ENCODE assay signal across 11 cellular contexts in the genomic region with DNA sequence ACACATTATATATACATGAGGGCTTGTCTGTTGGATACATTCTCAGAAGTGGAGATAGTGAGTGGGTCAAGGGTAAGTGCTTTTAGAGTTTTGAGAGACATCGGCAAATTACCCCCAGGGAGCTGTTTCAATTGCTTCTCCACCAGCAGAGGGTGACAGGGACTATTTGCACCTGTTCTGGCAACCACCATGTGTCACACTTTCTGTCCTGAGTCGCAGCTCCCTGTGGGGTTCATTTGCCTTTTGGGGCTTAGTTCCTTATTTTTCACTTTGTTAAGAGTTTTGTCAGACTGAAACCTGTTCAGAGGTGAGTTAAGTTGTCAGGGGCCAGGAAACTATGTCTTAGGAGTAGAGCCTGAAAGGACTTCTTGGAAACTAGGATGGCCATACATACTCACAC. TPM values are rescaled to one million over a fixed set of nuclear protein-coding genes. Genes with fewer than 3 reads are reported as not detected.
DNase-seq lines count a peak whose midpoint lies in the region; ATAC-seq lines count a peak whose summit lies in the region.
"Had no signal": no experiment of that assay in that cellular context is flagged by ENCODE, and none has a peak within 500 bp of the region (broad histone marks: within the 10 kb centered on the region; RNA-seq: fewer than 3 reads in every experiment).

No MANE protein-coding gene starts in this region.

- no peak for ATAC-seq in activated CD4-positive, alpha-beta T cell treated with anti-CD3 and anti-CD28 coated beads for 36 hours
- ATAC-seq in GM21576 (IDR thresholded peaks at IDR 0.05; ENCODE audit: unreplicated experiment) (peak; percentile 98), HG03378 (IDR thresholded peaks at IDR 0.05; ENCODE audit: unreplicated experiment) (peak; percentile 97), naive B cell (ENCODE audit: low read depth in 2 of 2) (peak; percentile 98 to 99)

- DNase-seq in activated CD4-positive, alpha-beta T cell treated with anti-CD3 and anti-CD28 coated beads for 36 hours: peak; percentile 37
- DNase-seq in activated CD4-positive, alpha-beta T cell treated with anti-CD3 and anti-CD28 coated beads, Interleukin-2, amount 50 U/mL, for 1 hour: no peak
- DNase-seq in naive B cell (peak; percentile 47), GM03348 (ENCODE audit: low spot score) (no peak), dedifferentiated amniotic fluid mesenchymal stem cell (ENCODE audit: extremely low spot score) (no peak), NOMO-1 treated with dmso at 0.1 percent for 144 hours (lab: John Stamatoyannopoulos, UW; ENCODE audit: unreplicated experiment) (no peak)
- DNase-seq: activated CD4-positive, alpha-beta T cell treated with anti-CD3 and anti-CD28 coated beads, Interleukin-2, amount 50 U/mL, for 4 hours; GOT3; NCI-H748 treated with DMSO at 0.1 percent for 48 hours had no signal

- H3K36me3 Mint-ChIP-seq in activated CD4-positive, alpha-beta T cell treated with anti-CD3 and anti-CD28 coated beads for 36 hours (ENCODE audit: low read depth): no peaks in the 10 kb centered on the region
- no peaks in the 10 kb centered on the region for H3K36me3 Mint-ChIP-seq in naive B cell

- no peak overlapping the region for H3K27ac Mint-ChIP-seq in activated CD4-positive, alpha-beta T cell treated with anti-CD3 and anti-CD28 coated beads for 36 hours
- H3K27ac Mint-ChIP-seq in naive B cell: peak overlapping the region in 2 of 6 donors; percentile 11 to 15

- POLR2A ChIA-PET in activated CD4-positive, alpha-beta T cell treated with anti-CD3 and anti-CD28 coated beads for 36 hours (lab: Charles Lee): interaction anchor here (0.6 kb wide), 1 partner anchor 181 kb away, joined by 3 read pairs; no protein-coding TSS in a partner anchor

- H3K27me3 Mint-ChIP-seq in activated CD4-positive, alpha-beta T cell treated with anti-CD3 and anti-CD28 coated beads for 36 hours: peaks cover 15% of the 10 kb centered on the region
- peaks cover 4 to 30% (median 29%) of the 10 kb centered on the region in 3 donors for H3K27me3 Mint-ChIP-seq in naive B cell

- H3K4me1 Mint-ChIP-seq in activated CD4-positive, alpha-beta T cell treated with anti-CD3 and anti-CD28 coated beads for 36 hours: no peaks in the 10 kb centered on the region
- peaks cover 9 to 16% (median 12%) of the 10 kb centered on the region in 3 donors for H3K4me1 Mint-ChIP-seq in naive B cell

- no peaks in the 10 kb centered on the region for H3K9me3 Mint-ChIP-seq in activated CD4-positive, alpha-beta T cell treated with anti-CD3 and anti-CD28 coated beads for 36 hours (ENCODE audit: low read depth)
- H3K9me3 Mint-ChIP-seq in naive B cell: peaks cover 0 to 5% (median 2%) of the 10 kb centered on the region in 7 donors

- no peak overlapping the region for H3K4me3 Mint-ChIP-seq in activated CD4-positive, alpha-beta T cell treated with anti-CD3 and anti-CD28 coated beads for 36 hours
- H3K4me3 Mint-ChIP-seq in naive B cell: no peak overlapping the region

- CTCF ChIA-PET in activated CD4-positive, alpha-beta T cell treated with anti-CD3 and anti-CD28 coated beads for 36 hours (lab: Charles Lee): interaction anchor here (0.5 to 1.8 kb wide), 3 partner anchors 18 to 970 kb away, joined by 3 to 6 read pairs (median 3); no protein-coding TSS in a partner anchor

- intact Hi-C loops in activated CD4-positive, alpha-beta T cell treated with anti-CD3 and anti-CD28 coated beads for 36 hours (cut with DNase I, micrococcal nuclease): no loop called here

RNA-seq across cellular contexts. Expression of gene SLC36A1, which starts 20.1 kb away (rescaled TPM):
- 1 to 10 TPM; 3.4 to 4.4 TPM for total RNA-seq in activated CD4-positive, alpha-beta T cell treated with anti-CD3 and anti-CD28 coated beads for 36 hours
- 1 to 10 TPM in 4 of 6 donors, under 1 TPM in 1, not detected in 1; 0.91 to 1.9 (median 1.4) TPM for polyA plus RNA-seq in naive B cell (ENCODE audit: low read depth in 6 of 6)

Comparison
In these comparisons a context has a peak if more than half of its experiments do, and no peak if none do; other contexts are left out.
1. DNase-seq: peak in activated CD4-positive, alpha-beta T cell treated with anti-CD3 and anti-CD28 coated beads for 36 hours (single experiment) and naive B cell (single experiment); none in activated CD4-positive, alpha-beta T cell treated with anti-CD3 and anti-CD28 coated beads, Interleukin-2, amount 50 U/mL, for 1 hour (single experiment), GM03348 (single experiment), dedifferentiated amniotic fluid mesenchymal stem cell (single experiment) and NOMO-1 treated with dmso at 0.1 percent for 144 hours (single experiment).